35 cellular contexts compared by ENCODE assay signal in genomic region chr2:48619526-48619925, GRCh38. TPM values are rescaled to one million over a fixed set of nuclear protein-coding genes. Genes with fewer than 3 reads are reported as not detected.
"Had no signal": no experiment of that assay in that cellular context is flagged by ENCODE, and none has a peak within 500 bp of the region (broad histone marks: within the 10 kb centered on the region; RNA-seq: fewer than 3 reads in every experiment).

No MANE protein-coding gene starts in this region.

- H3K36me3 ChIP-seq: adrenal gland, ascending aorta, brain microvascular endothelial cell, breast epithelium, cardiac muscle cell had no signal

- ATAC-seq: activated naive CD4-positive, alpha-beta T cell treated with anti-CD3 and anti-CD28 coated beads, Interleukin-2, amount 50 U/mL, for 72 hours; activated naive CD8-positive, alpha-beta T cell treated with anti-CD3 and anti-CD28 coated beads, Interleukin-2, amount 50 U/mL, for 24 hours; activated T-cell treated with anti-CD3 and anti-CD28 coated beads, Interleukin-2, amount 50 U/mL, for 4 hours; activated T-cell treated with anti-CD3 and anti-CD28 coated beads, Interleukin-2, amount 50 U/mL, for 72 hours; activated T-helper 17 cell treated with anti-CD3 and anti-CD28 coated beads, Interleukin-2, amount 50 U/mL, for 72 hours; body of pancreas had no signal

- H3K9me3 ChIP-seq: adrenal gland, ascending aorta, body of pancreas, breast epithelium had no signal

- H3K4me3 ChIP-seq: adrenal gland, ascending aorta, body of pancreas, breast epithelium, cardiac muscle cell had no signal

- DNase-seq: activated effector memory CD4-positive, alpha-beta T cell treated with anti-CD3 and anti-CD28 coated beads, Interleukin-2, amount 50 U/mL, for 16 hours; activated effector memory CD4-positive, alpha-beta T cell treated with Interleukin-2 at 50 U/mL for 16 hours; activated gamma-delta T cell; activated gamma-delta T cell treated with Interleukin-2 at 50 U/mL for 16 hours; activated naive CD4-positive, alpha-beta T cell; activated naive CD4-positive, alpha-beta T cell treated with anti-CD3 and anti-CD28 coated beads for 36 hours; activated naive CD4-positive, alpha-beta T cell treated with anti-CD3 and anti-CD28 coated beads, Interleukin-2, amount 10 ng/mL, durations not matched to agents 7 days and 5 days; activated naive CD4-positive, alpha-beta T cell treated with anti-CD3 and anti-CD28 coated beads, Interleukin-2, amount 50 U/mL, for 16 hours; activated naive CD4-positive, alpha-beta T cell treated with Interleukin-2 at 50 U/mL for 16 hours; activated naive CD8-positive, alpha-beta T cell treated with anti-CD3 and anti-CD28 coated beads for 36 hours; activated naive CD8-positive, alpha-beta T cell treated with anti-CD3 and anti-CD28 coated beads, Interleukin-2, amount 10 ng/mL, durations not matched to agents 7 days and 5 days; activated naive CD8-positive, alpha-beta T cell treated with anti-CD3 and anti-CD28 coated beads, Interleukin-2, amount 50 U/mL, for 24 hours; activated T-cell treated with anti-CD3 and anti-CD28 coated beads, Interleukin-2, amount 50 U/mL, for 1 hour; activated T-cell treated with anti-CD3 and anti-CD28 coated beads, Interleukin-2, amount 50 U/mL, for 24 hours; activated T-cell treated with anti-CD3 and anti-CD28 coated beads, Interleukin-2, amount 50 U/mL, for 4 hours; activated T-cell treated with anti-CD3 and anti-CD28 coated beads, Interleukin-2, amount 50 U/mL, for 48 hours; activated T-cell treated with anti-CD3 and anti-CD28 coated beads, Interleukin-2, amount 50 U/mL, for 72 hours; adrenal gland; amniotic stem cell; amygdala; anterior cingulate cortex; aorta; body of pancreas; brain microvascular endothelial cell; caudate nucleus; central memory CD4-positive, alpha-beta T cell; cerebellar nuclear complex had no signal

- H3K4me1 ChIP-seq: adrenal gland, ascending aorta, body of pancreas, breast epithelium had no signal

- H3K27ac ChIP-seq: adrenal gland, ascending aorta, body of pancreas, brain microvascular endothelial cell, breast epithelium, cardiac muscle cell had no signal

- H3K27me3 ChIP-seq: ascending aorta, body of pancreas, brain microvascular endothelial cell, breast epithelium, cardiac muscle cell had no signal

RNA-seq across cellular contexts. Expression of gene GTF2A1L, which starts 1.9 kb away (rescaled TPM):
- total RNA-seq: activated naive CD4-positive, alpha-beta T cell treated with anti-CD3 and anti-CD28 coated beads for 36 hours; activated naive CD4-positive, alpha-beta T cell treated with anti-CD3 and anti-CD28 coated beads, Interleukin-2, amount 50 U/mL, for 72 hours; activated naive CD8-positive, alpha-beta T cell treated with anti-CD3 and anti-CD28 coated beads for 36 hours; activated naive CD8-positive, alpha-beta T cell treated with anti-CD3 and anti-CD28 coated beads, Interleukin-2, amount 10 ng/mL, durations not matched to agents 7 days and 5 days; activated T-cell treated with anti-CD3 and anti-CD28 coated beads, Interleukin-2, amount 50 U/mL, for 4 hours; activated T-cell treated with anti-CD3 and anti-CD28 coated beads, Interleukin-2, amount 50 U/mL, for 72 hours; activated T-helper 1 cell treated with anti-CD3 and anti-CD28 coated beads, Interleukin-12 subunit alpha, Interleukin-12 subunit beta, Interleukin-2, Interleukin-4 antibody, amounts not matched to agents 30 ng/mL and 10 ng/mL and 1 ng/mL, durations not matched to agents 14 hours and 24 hours and 36 hours; activated T-helper 17 cell treated with anti-CD3 and anti-CD28 coated beads, Interleukin-2, amount 50 U/mL, for 72 hours; activated T-helper 2 cell treated with anti-CD3 and anti-CD28 coated beads, Interferon-gamma antibody, Interleukin-2, Interleukin-4, amounts not matched to agents 10 μg/mL and 5 μg/mL and 100 μg/mL, durations not matched to agents 14 hours and 24 hours and 36 hours; aorta; astrocyte had no signal
